1 cellular context compared by ENCODE assay signal in the genomic region with DNA sequence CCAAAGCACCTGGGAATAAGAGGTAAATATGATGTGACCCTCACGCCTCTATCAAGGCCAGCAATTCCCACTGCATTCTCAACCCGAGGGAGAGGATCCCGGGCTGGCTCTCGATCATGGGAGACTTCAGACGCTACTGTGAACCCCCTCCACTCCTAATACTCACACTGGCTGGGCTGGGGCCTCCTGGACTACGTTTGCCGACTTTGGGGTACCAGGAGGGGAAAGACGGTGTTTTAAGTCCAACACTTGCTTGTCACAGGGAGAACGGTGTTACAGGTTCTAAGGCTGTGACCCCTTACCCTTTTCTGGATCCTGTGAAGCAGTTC.
TF ChIP-seq lines count a peak whose summit lies in the region.

No MANE protein-coding gene starts in this region.

TF ChIP-seq in HepG2, 621 proteins besides CTCF, POLR2A, EP300 and RAD21:
- no peak for TF ChIP-seq ELF1 (CRISPR knock-in tag; IDR thresholded peaks at IDR 0.05)
- no peak for TF ChIP-seq RFX5 (IDR thresholded peaks at IDR 0.05; ENCODE audit: low read depth, low read length)
- TF ChIP-seq, protein P1, sequence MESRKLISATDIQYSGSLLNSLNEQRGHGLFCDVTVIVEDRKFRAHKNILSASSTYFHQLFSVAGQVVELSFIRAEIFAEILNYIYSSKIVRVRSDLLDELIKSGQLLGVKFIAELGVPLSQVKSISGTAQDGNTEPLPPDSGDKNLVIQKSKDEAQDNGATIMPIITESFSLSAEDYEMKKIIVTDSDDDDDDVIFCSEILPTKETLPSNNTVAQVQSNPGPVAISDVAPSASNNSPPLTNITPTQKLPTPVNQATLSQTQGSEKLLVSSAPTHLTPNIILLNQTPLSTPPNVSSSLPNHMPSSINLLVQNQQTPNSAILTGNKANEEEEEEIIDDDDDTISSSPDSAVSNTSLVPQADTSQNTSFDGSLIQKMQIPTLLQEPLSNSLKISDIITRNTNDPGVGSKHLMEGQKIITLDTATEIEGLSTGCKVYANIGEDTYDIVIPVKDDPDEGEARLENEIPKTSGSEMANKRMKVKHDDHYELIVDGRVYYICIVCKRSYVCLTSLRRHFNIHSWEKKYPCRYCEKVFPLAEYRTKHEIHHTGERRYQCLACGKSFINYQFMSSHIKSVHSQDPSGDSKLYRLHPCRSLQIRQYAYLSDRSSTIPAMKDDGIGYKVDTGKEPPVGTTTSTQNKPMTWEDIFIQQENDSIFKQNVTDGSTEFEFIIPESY (CRISPR knock-in tag; IDR thresholded peaks at IDR 0.05) = 0 out of 2 replicates have a peak, but pooled peaks have one; percentile 4
- no peak for TF ChIP-seq RELA (CRISPR knock-in tag; IDR thresholded peaks at IDR 0.05)
- no peak for TF ChIP-seq ZBTB7A (CRISPR knock-in tag; IDR thresholded peaks at IDR 0.05)
- no peak for TF ChIP-seq MAFG (CRISPR knock-in tag; IDR thresholded peaks at IDR 0.05)
- TF ChIP-seq, protein P2, sequence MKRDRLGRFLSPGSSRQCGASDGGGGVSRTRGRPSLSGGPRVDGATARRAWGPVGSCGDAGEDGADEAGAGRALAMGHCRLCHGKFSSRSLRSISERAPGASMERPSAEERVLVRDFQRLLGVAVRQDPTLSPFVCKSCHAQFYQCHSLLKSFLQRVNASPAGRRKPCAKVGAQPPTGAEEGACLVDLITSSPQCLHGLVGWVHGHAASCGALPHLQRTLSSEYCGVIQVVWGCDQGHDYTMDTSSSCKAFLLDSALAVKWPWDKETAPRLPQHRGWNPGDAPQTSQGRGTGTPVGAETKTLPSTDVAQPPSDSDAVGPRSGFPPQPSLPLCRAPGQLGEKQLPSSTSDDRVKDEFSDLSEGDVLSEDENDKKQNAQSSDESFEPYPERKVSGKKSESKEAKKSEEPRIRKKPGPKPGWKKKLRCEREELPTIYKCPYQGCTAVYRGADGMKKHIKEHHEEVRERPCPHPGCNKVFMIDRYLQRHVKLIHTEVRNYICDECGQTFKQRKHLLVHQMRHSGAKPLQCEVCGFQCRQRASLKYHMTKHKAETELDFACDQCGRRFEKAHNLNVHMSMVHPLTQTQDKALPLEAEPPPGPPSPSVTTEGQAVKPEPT (CRISPR knock-in tag; IDR thresholded peaks at IDR 0.05; ENCODE audit: low read depth) = no peak
- no peak for TF ChIP-seq ZNF629 (CRISPR knock-in tag; conservative IDR thresholded peaks at IDR 0.05)
- 0 out of 2 replicates have a peak, but pooled peaks have one; percentile 32 for TF ChIP-seq HOXA7 (CRISPR knock-in tag; IDR thresholded peaks at IDR 0.05)
- 0 out of 2 replicates have a peak, but pooled peaks have one; percentile 1 for TF ChIP-seq ZNF567 (CRISPR knock-in tag; IDR thresholded peaks at IDR 0.05; ENCODE audit: borderline replicate concordance)
- TF ChIP-seq ZNF780A (CRISPR knock-in tag; IDR thresholded peaks at IDR 0.05) = peak; percentile 39; the same call in 1 of the 2 replicates
- no peak for TF ChIP-seq MLLT10 (CRISPR knock-in tag; IDR thresholded peaks at IDR 0.05)
- TF ChIP-seq ZNF724P (CRISPR knock-in tag; IDR thresholded peaks at IDR 0.05; ENCODE audit: borderline replicate concordance) = no peak
- TF ChIP-seq, protein P3, sequence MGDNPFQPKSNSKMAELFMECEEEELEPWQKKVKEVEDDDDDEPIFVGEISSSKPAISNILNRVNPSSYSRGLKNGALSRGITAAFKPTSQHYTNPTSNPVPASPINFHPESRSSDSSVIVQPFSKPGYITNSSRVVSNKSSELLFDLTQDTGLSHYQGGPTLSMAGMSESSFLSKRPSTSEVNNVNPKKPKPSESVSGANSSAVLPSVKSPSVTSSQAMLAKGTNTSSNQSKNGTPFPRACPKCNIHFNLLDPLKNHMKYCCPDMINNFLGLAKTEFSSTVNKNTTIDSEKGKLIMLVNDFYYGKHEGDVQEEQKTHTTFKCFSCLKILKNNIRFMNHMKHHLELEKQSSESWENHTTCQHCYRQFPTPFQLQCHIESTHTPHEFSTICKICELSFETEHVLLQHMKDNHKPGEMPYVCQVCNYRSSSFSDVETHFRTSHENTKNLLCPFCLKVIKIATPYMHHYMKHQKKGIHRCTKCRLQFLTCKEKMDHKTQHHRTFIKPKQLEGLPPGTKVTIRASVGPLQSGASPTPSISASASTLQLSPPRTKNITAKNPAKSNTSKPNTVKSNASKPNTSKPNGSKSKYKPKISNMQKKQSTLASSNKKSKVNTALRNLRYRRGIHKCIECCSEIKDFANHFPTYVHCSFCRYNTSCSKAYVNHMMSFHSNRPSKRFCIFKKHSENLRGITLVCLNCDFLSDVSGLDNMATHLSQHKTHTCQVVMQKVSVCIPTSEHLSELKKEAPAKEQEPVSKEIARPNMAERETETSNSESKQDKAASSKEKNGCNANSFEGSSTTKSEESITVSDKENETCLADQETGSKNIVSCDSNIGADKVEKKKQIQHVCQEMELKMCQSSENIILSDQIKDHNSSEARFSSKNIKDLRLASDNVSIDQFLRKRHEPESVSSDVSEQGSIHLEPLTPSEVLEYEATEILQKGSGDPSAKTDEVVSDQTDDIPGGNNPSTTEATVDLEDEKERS (CRISPR knock-in tag; IDR thresholded peaks at IDR 0.05) = no peak
- TF ChIP-seq, protein P4, sequence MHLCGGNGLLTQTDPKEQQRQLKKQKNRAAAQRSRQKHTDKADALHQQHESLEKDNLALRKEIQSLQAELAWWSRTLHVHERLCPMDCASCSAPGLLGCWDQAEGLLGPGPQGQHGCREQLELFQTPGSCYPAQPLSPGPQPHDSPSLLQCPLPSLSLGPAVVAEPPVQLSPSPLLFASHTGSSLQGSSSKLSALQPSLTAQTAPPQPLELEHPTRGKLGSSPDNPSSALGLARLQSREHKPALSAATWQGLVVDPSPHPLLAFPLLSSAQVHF (CRISPR knock-in tag; IDR thresholded peaks at IDR 0.05) = 0 out of 2 replicates have a peak, but pooled peaks have one; percentile 12
- no peak for TF ChIP-seq ZNF329 (CRISPR knock-in tag; IDR thresholded peaks at IDR 0.05; ENCODE audit: low read depth)
- TF ChIP-seq, protein P5, sequence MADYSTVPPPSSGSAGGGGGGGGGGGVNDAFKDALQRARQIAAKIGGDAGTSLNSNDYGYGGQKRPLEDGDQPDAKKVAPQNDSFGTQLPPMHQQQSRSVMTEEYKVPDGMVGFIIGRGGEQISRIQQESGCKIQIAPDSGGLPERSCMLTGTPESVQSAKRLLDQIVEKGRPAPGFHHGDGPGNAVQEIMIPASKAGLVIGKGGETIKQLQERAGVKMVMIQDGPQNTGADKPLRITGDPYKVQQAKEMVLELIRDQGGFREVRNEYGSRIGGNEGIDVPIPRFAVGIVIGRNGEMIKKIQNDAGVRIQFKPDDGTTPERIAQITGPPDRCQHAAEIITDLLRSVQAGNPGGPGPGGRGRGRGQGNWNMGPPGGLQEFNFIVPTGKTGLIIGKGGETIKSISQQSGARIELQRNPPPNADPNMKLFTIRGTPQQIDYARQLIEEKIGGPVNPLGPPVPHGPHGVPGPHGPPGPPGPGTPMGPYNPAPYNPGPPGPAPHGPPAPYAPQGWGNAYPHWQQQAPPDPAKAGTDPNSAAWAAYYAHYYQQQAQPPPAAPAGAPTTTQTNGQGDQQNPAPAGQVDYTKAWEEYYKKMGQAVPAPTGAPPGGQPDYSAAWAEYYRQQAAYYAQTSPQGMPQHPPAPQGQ (CRISPR knock-in tag; IDR thresholded peaks at IDR 0.05; ENCODE audit: borderline replicate concordance) = no peak
- TF ChIP-seq ZNF350 (CRISPR knock-in tag; IDR thresholded peaks at IDR 0.05; ENCODE audit: borderline replicate concordance, low read depth) = no peak
- TF ChIP-seq CENPT (CRISPR knock-in tag; IDR thresholded peaks at IDR 0.05; ENCODE audit: low read depth) = no peak
- no peak for TF ChIP-seq ZNF367 (CRISPR knock-in tag; IDR thresholded peaks at IDR 0.05; ENCODE audit: borderline replicate concordance)
